In the genomic region with DNA sequence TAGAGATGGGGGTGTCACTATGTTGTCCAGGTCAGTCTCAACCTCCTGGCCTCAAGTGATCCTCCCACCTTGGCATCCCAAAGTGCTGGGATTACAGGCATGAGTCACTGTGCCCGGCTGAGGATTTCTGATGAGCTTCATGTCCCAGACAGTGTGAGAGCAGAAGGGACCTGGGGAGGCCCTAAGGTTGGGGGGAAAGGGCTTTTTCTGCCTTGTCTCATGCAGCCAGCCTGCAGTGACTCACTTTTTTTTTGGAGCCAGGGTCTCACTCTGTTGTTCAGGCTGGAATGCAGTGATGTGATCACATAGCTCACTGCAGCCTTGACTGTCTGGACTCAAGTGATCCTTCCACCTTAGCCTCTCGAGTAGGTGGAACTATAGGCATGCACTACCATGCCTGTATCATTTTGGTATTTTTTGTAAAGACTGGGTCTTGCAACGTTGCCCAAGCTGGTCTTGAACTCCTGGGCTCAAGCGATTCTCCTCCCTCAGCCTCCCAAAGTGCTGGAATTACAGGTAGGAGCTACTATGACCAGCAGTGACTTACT, we compare ENCODE assay signal across 16 cellular contexts. TPM values are rescaled to one million over a fixed set of nuclear protein-coding genes. Genes with fewer than 3 reads are reported as not detected.
"Had no signal": no experiment of that assay in that cellular context is flagged by ENCODE, and none has a peak within 500 bp of the region (broad histone marks: within the 10 kb centered on the region; RNA-seq: fewer than 3 reads in every experiment).

No MANE protein-coding gene starts in this region.

- H3K9me3 ChIP-seq: lower lobe of right lung, psoas muscle, suprapubic skin, upper lobe of left lung had no signal

- DNase-seq: activated CD4-positive, alpha-beta T cell treated with anti-CD3 and anti-CD28 coated beads for 4 hours; activated naive CD4-positive, alpha-beta T cell treated with anti-CD3 and anti-CD28 coated beads for 36 hours; central memory CD4-positive, alpha-beta T cell; effector memory CD8-positive, alpha-beta T cell; lower lobe of right lung; psoas muscle; stimulated activated CD4-positive, alpha-beta T cell treated with anti-CD3 and anti-CD28 coated beads, Interleukin-12 subunit alpha, Interleukin-12 subunit beta, amount 100 ng/mL, for 4 hours; stimulated activated naive CD4-positive, alpha-beta T cell treated with Interleukin-2 at 50 U/mL for 16 hours; T1000; upper lobe of left lung had no signal

- H3K4me1 ChIP-seq: psoas muscle had no signal

- H3K36me3 Mint-ChIP-seq: natural killer cell treated with Interleukin-12 subunit alpha and Interleukin-12 subunit beta and Interleukin-15 and Interleukin-18, amount 100 ng/mL, for 72 hours had no signal

- H3K4me2 ChIP-seq: hepatocyte had no signal

- H3K27ac ChIP-seq: epithelial cell of prostate, hepatocyte, lower lobe of right lung, psoas muscle, suprapubic skin, upper lobe of left lung had no signal

- H3K4me3 Mint-ChIP-seq: activated naive CD4-positive, alpha-beta T cell treated with anti-CD3 and anti-CD28 coated beads for 36 hours; activated T-helper 1 cell treated with anti-CD3 and anti-CD28 coated beads, Interleukin-12 subunit alpha, Interleukin-12 subunit beta, Interleukin-2, Interleukin-4 antibody, amounts not matched to agents 30 ng/mL and 10 ng/mL and 1 ng/mL, durations not matched to agents 14 hours and 24 hours and 36 hours; effector memory CD8-positive, alpha-beta T cell; natural killer cell treated with Interleukin-12 subunit alpha and Interleukin-12 subunit beta and Interleukin-15 and Interleukin-18, amount 100 ng/mL, for 72 hours had no signal

- H3K36me3 ChIP-seq: lower lobe of right lung, suprapubic skin, upper lobe of left lung had no signal

- H3K79me2 ChIP-seq: hepatocyte had no signal

- H3K9me3 Mint-ChIP-seq: activated T-helper 1 cell treated with anti-CD3 and anti-CD28 coated beads, Interleukin-12 subunit alpha, Interleukin-12 subunit beta, Interleukin-2, Interleukin-4 antibody, amounts not matched to agents 30 ng/mL and 10 ng/mL and 1 ng/mL, durations not matched to agents 14 hours and 24 hours and 36 hours; effector memory CD8-positive, alpha-beta T cell; natural killer cell treated with Interleukin-12 subunit alpha and Interleukin-12 subunit beta and Interleukin-15 and Interleukin-18, amount 100 ng/mL, for 72 hours had no signal

- H2AFZ ChIP-seq: hepatocyte had no signal

- H3K27ac Mint-ChIP-seq: activated naive CD4-positive, alpha-beta T cell treated with anti-CD3 and anti-CD28 coated beads for 36 hours; activated T-helper 1 cell treated with anti-CD3 and anti-CD28 coated beads, Interleukin-12 subunit alpha, Interleukin-12 subunit beta, Interleukin-2, Interleukin-4 antibody, amounts not matched to agents 30 ng/mL and 10 ng/mL and 1 ng/mL, durations not matched to agents 14 hours and 24 hours and 36 hours; effector memory CD8-positive, alpha-beta T cell; natural killer cell treated with Interleukin-12 subunit alpha and Interleukin-12 subunit beta and Interleukin-15 and Interleukin-18, amount 100 ng/mL, for 72 hours had no signal

- H3K4me3 ChIP-seq: hepatocyte, lower lobe of right lung, psoas muscle, suprapubic skin, upper lobe of left lung had no signal

- ATAC-seq: effector memory CD8-positive, alpha-beta T cell; lower lobe of right lung; natural killer cell treated with Interleukin-12 subunit alpha and Interleukin-12 subunit beta and Interleukin-15 and Interleukin-18, amount 100 ng/mL, for 72 hours; psoas muscle; sciatic nerve had no signal

- H3K27me3 ChIP-seq: hepatocyte, upper lobe of left lung had no signal

RNA-seq across cellular contexts. Expression of gene COL26A1, which starts 14.6 kb away (rescaled TPM):
- total RNA-seq: activated naive CD4-positive, alpha-beta T cell treated with anti-CD3 and anti-CD28 coated beads for 36 hours; activated T-helper 1 cell treated with anti-CD3 and anti-CD28 coated beads, Interleukin-12 subunit alpha, Interleukin-12 subunit beta, Interleukin-2, Interleukin-4 antibody, amounts not matched to agents 30 ng/mL and 10 ng/mL and 1 ng/mL, durations not matched to agents 14 hours and 24 hours and 36 hours; natural killer cell treated with Interleukin-12 subunit alpha and Interleukin-12 subunit beta and Interleukin-15 and Interleukin-18, amount 100 ng/mL, for 72 hours; psoas muscle had no signal
